In the genomic region with DNA sequence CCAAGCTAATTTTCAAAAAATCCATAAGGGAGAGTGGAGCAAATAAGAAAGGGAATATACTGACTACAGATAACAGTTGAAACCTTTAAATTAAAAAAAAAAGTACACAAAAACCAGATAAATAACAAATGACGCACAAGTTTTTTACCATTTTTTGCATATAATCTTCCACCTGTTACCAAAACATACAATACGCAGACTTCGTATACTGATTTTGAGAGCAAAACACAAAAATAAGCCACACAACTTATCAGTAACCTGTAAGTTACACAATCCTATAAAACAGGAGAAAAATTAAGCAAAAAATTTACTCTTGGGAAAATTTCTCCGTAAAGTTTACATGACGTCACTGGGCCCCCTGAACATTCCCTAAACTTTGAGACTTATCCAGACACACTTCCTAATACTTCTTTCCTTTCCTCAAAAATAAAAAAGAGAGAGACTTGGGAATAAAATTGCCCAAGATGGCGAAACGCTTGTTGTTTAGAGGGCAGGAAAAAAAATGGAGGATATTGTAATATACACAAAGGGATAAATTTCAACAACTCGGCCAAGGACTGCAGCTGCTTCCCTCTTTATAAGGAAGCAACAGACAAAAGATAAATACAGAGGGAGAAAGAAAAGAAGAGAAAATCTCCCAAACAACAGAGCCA, we compare ENCODE assay signal across 8 cellular contexts. TPM values are rescaled to one million over a fixed set of nuclear protein-coding genes. Genes with fewer than 3 reads are reported as not detected.
DNase-seq lines count a peak whose midpoint lies in the region; ATAC-seq and TF ChIP-seq lines count a peak whose summit lies in the region.

No MANE protein-coding gene starts in this region.

- H3K9ac ChIP-seq in HUES6 (ENCODE audit: low read length) (peak overlapping the region; percentile 93), iPS-15b (ENCODE audit: low read depth, low read length) (peak overlapping the region; percentile 67)

- peaks cover 17% of the 10 kb centered on the region for H3K27me3 Mint-ChIP-seq in CD4-positive, alpha-beta T cell
- H3K27me3 Mint-ChIP-seq in activated naive CD8-positive, alpha-beta T cell, result peaks cover 6% of the 10 kb centered on the region

- H3K4me3 ChIP-seq in HUES6 (ENCODE audit: low read depth, low read length) (peak overlapping the region; percentile 87), iPS-15b (ENCODE audit: low read depth, low read length) (peak overlapping the region; percentile 77)

- H3K4me3 Mint-ChIP-seq in CD4-positive, alpha-beta T cell, result peak overlapping the region; percentile 86
- H3K4me3 Mint-ChIP-seq in activated naive CD8-positive, alpha-beta T cell, result peak overlapping the region; percentile 84
- peak overlapping the region; percentile 83 for H3K4me3 Mint-ChIP-seq in stimulated activated effector memory CD8-positive, alpha-beta T cell treated with anti-CD3 and anti-CD28 coated beads, Interleukin-12 subunit alpha, Interleukin-12 subunit beta, amount 100 ng/mL, for 72 hours

- peaks cover 13% of the 10 kb centered on the region for H3K27me3 ChIP-seq in CD4-positive, alpha-beta T cell (ENCODE audit: control insufficient read depth, insufficient read depth, low read length)
- H3K27me3 ChIP-seq in HUES6 (ENCODE audit: control insufficient read depth, insufficient read depth, low read length) (no peaks in the 10 kb centered on the region), iPS-15b (ENCODE audit: control insufficient read depth, insufficient read depth, low read length) (no peaks in the 10 kb centered on the region)

- CTCF ChIA-PET in CD4-positive, alpha-beta T cell (lab: Charles Lee), result interaction anchor here (0.6 kb wide), 1 partner anchor 59 kb away, joined by 3 read pairs; no protein-coding TSS in a partner anchor

- no peak overlapping the region for H3K27ac Mint-ChIP-seq in CD4-positive, alpha-beta T cell
- H3K27ac Mint-ChIP-seq in activated naive CD8-positive, alpha-beta T cell, result no peak overlapping the region
- peak overlapping the region; percentile 87 for H3K27ac Mint-ChIP-seq in stimulated activated effector memory CD8-positive, alpha-beta T cell treated with anti-CD3 and anti-CD28 coated beads, Interleukin-12 subunit alpha, Interleukin-12 subunit beta, amount 100 ng/mL, for 72 hours

- no peak overlapping the region for H3K27ac ChIP-seq in CD4-positive, alpha-beta T cell (ENCODE audit: low read depth, low read length)
- H3K27ac ChIP-seq in HUES6 (ENCODE audit: low read depth, low read length), result peak overlapping the region; percentile 91

- no peak for TF ChIP-seq CTCF in CD4-positive, alpha-beta T cell (IDR thresholded peaks at IDR 0.05)

- ATAC-seq in CD4-positive, alpha-beta T cell (ENCODE audit: poor library complexity), result no peak
- ATAC-seq in stimulated activated effector memory CD8-positive, alpha-beta T cell treated with anti-CD3 and anti-CD28 coated beads, Interleukin-12 subunit alpha, Interleukin-12 subunit beta, amount 100 ng/mL, for 72 hours, result no peak
- no peak for ATAC-seq in GM21529 (IDR thresholded peaks at IDR 0.05; ENCODE audit: unreplicated experiment)

- DNase-seq in CD4-positive, alpha-beta T cell, result no peak
- DNase-seq in stimulated activated effector memory CD8-positive, alpha-beta T cell treated with anti-CD3 and anti-CD28 coated beads, Interleukin-12 subunit alpha, Interleukin-12 subunit beta, amount 100 ng/mL, for 72 hours (ENCODE audit: low spot score in 2 of 2), result no peak
- DNase-seq in stimulated activated CD4-positive, alpha-beta T cell treated with anti-CD3 and anti-CD28 coated beads, Interleukin-4, amount 100 ng/mL, for 4 hours, result no peak
- no peak for DNase-seq in NK-92 treated with Interleukin-12 subunit alpha and Interleukin-12 subunit beta, amount 100 ng/mL, for 24 hours (lab: John Stamatoyannopoulos, UW)

- H3K4me1 ChIP-seq in HUES6 (ENCODE audit: control insufficient read depth, insufficient read depth, low read length), result peaks cover 24% of the 10 kb centered on the region
- H3K4me1 ChIP-seq in iPS-15b (ENCODE audit: control insufficient read depth, insufficient read depth, low read length), result peaks cover 16% of the 10 kb centered on the region

- no peaks in the 10 kb centered on the region for H3K9me3 ChIP-seq in CD4-positive, alpha-beta T cell (ENCODE audit: control insufficient read depth, low read length)
- H3K9me3 ChIP-seq in HUES6 (ENCODE audit: control insufficient read depth, insufficient read depth, low read depth, low read length) (no peaks in the 10 kb centered on the region), iPS-15b (ENCODE audit: control insufficient read depth, insufficient read depth, low read length) (no peaks in the 10 kb centered on the region)

- H3K36me3 ChIP-seq in HUES6 (ENCODE audit: control insufficient read depth, insufficient read depth, low read length), result no peaks in the 10 kb centered on the region
- H3K36me3 ChIP-seq in iPS-15b (ENCODE audit: control insufficient read depth, insufficient read depth, low read length), result no peaks in the 10 kb centered on the region

- POLR2A ChIA-PET in CD4-positive, alpha-beta T cell (lab: Charles Lee), result interaction anchor here (3.1 kb wide), 1 partner anchor 97 kb away, joined by 20 read pairs; a partner anchor contains a TSS

- H3K4me1 Mint-ChIP-seq in CD4-positive, alpha-beta T cell (ENCODE audit: low read depth), result peaks cover 15% of the 10 kb centered on the region
- peaks cover 6% of the 10 kb centered on the region for H3K4me1 Mint-ChIP-seq in activated naive CD8-positive, alpha-beta T cell (ENCODE audit: low read depth)
- peaks cover 6% of the 10 kb centered on the region for H3K4me1 Mint-ChIP-seq in stimulated activated effector memory CD8-positive, alpha-beta T cell treated with anti-CD3 and anti-CD28 coated beads, Interleukin-12 subunit alpha, Interleukin-12 subunit beta, amount 100 ng/mL, for 72 hours

- no peaks in the 10 kb centered on the region for H3K36me3 Mint-ChIP-seq in CD4-positive, alpha-beta T cell (ENCODE audit: low read depth)
- peaks cover 3% of the 10 kb centered on the region for H3K36me3 Mint-ChIP-seq in activated naive CD8-positive, alpha-beta T cell
- H3K36me3 Mint-ChIP-seq in stimulated activated effector memory CD8-positive, alpha-beta T cell treated with anti-CD3 and anti-CD28 coated beads, Interleukin-12 subunit alpha, Interleukin-12 subunit beta, amount 100 ng/mL, for 72 hours, result no peaks in the 10 kb centered on the region

- intact Hi-C loops in CD4-positive, alpha-beta T cell (cut with DNase I, micrococcal nuclease), result loop anchor here in 1 of 2 experiments (5.0 kb wide), 1 partner anchor 98 kb away; a partner anchor contains a TSS

- H3K9me3 Mint-ChIP-seq in CD4-positive, alpha-beta T cell, result no peaks in the 10 kb centered on the region
- no peaks in the 10 kb centered on the region for H3K9me3 Mint-ChIP-seq in activated naive CD8-positive, alpha-beta T cell (ENCODE audit: low read depth)
- no peaks in the 10 kb centered on the region for H3K9me3 Mint-ChIP-seq in stimulated activated effector memory CD8-positive, alpha-beta T cell treated with anti-CD3 and anti-CD28 coated beads, Interleukin-12 subunit alpha, Interleukin-12 subunit beta, amount 100 ng/mL, for 72 hours

RNA-seq across cellular contexts. Expression of a gene that starts 1.7 kb away (rescaled TPM):
- 10 to 100 TPM; 17.9 to 18.5 TPM for total RNA-seq in CD4-positive, alpha-beta T cell
